ENCODE assay signal across 9 cellular contexts in genomic region chr15:43186003-43186353, GRCh38. TPM values are rescaled to one million over a fixed set of nuclear protein-coding genes. Genes with fewer than 3 reads are reported as not detected.
DNase-seq lines count a peak whose midpoint lies in the region; ATAC-seq and TF ChIP-seq lines count a peak whose summit lies in the region.
"Had no signal": no experiment of that assay in that cellular context is flagged by ENCODE, and none has a peak within 500 bp of the region (broad histone marks: within the 10 kb centered on the region; RNA-seq: fewer than 3 reads in every experiment).

No MANE protein-coding gene starts in this region.

- TF ChIP-seq CTCF in HL-60 (IDR thresholded peaks at IDR 0.05; ENCODE audit: insufficient read depth, low read length) (no peak), stomach (IDR thresholded peaks at IDR 0.05) (no peak)

- H3K36me3 ChIP-seq in ACC112 (ENCODE audit: insufficient read depth, low read length), result 0 out of 2 replicates have a peak, but pooled peaks cover 7% of the 10 kb centered on the region
- peaks cover 21 to 40% (median 30%) of the 10 kb centered on the region in 4 donors for H3K36me3 ChIP-seq in stomach

- ATAC-seq in GM21717 (IDR thresholded peaks at IDR 0.05; ENCODE audit: unreplicated experiment), result no peak

- TF ChIP-seq POLR2A in stomach (IDR thresholded peaks at IDR 0.05), result no peak

- H3K4me1 ChIP-seq in ACC112 (ENCODE audit: control insufficient read depth, insufficient read depth, low read length, unreplicated experiment) (no peaks in the 10 kb centered on the region), stomach (peaks cover 26 to 79% (median 45%) of the 10 kb centered on the region in 4 donors)

- H3K27me3 ChIP-seq in ACC112 (ENCODE audit: insufficient read depth, low read length) (no peaks in the 10 kb centered on the region), HL-60 (ENCODE audit: insufficient read depth, poor library complexity, severe bottlenecking) (no peaks in the 10 kb centered on the region), stomach (no peaks in the 10 kb centered on the region)

- intact Hi-C loops in stomach (cut with DNase I; ENCODE audit: low total_unique reads), result no loop called here

- H3K79me2 ChIP-seq in ACC112 (ENCODE audit: control insufficient read depth, insufficient read depth, low read length, unreplicated experiment), result peaks cover 4% of the 10 kb centered on the region

- H3K27ac ChIP-seq in ACC112 (ENCODE audit: low read depth, low read length) (no peak overlapping the region), HL-60 (replicated peaks) (peak overlapping the region; percentile 83), angular gyrus (ENCODE audit: low read depth, low read length) (peak overlapping the region; percentile 79), stomach (peak overlapping the region; percentile 94 to 98 (median 97))

- H3K9me3 ChIP-seq in stomach, result no peaks in the 10 kb centered on the region

- WGBS in stomach, 5 donors, result 1 to 6% (median 2%) methylated on average over 12 to 13 of the region's 13 CpGs

- H3K4me3 ChIP-seq in ACC112 (ENCODE audit: low read depth, low read length) (peak overlapping the region; percentile 91), HL-60 (replicated peaks; ENCODE audit: insufficient read depth, low read length) (peak overlapping the region; percentile 88), stomach (peak overlapping the region; percentile 71 to 93 (median 82))

- TF ChIP-seq EP300 in stomach (IDR thresholded peaks at IDR 0.05), result no peak

- DNase-seq in GM19238 (ENCODE audit: insufficient read length, low spot score) (peak; percentile 32), HL-60 (ENCODE audit: low read depth in 1 of 2, low spot score in 1 of 2) (peak in 1 of 2 experiments; percentile 45), inferior parietal cortex (ENCODE audit: extremely low spot score) (peak; percentile 32), stomach (no peak), SIG-M5 treated with dmso at 0.1 percent for 504 hours (lab: John Stamatoyannopoulos, UW; ENCODE audit: unreplicated experiment) (no peak)

- peak overlapping the region; percentile 58 for H2AFZ ChIP-seq in ACC112 (ENCODE audit: low read length, unreplicated experiment)

RNA-seq across cellular contexts. Expression of gene CCNDBP1, which starts 0.8 kb away (rescaled TPM):
- 10 to 100 TPM; 41.1 to 81.7 (median 46.1) TPM for total RNA-seq in stomach
- polyA plus RNA-seq in stomach, result 100 to 1,000 TPM in 1 of 3 donors, 10 to 100 TPM in 2; 47.2 to 136 (median 58.3) TPM

RNA-seq across cellular contexts. Expression of gene EPB42, which starts 34.8 kb away (rescaled TPM):
- total RNA-seq in stomach, result 1 to 10 TPM in 1 of 5 donors, not detected in 4; 1.3 TPM
- not detected for polyA plus RNA-seq in stomach
- total RNA-seq: pulmonary artery endothelial cell had no signal

RNA-seq across cellular contexts. Expression of gene TMEM62, which starts 52.6 kb away (rescaled TPM):
- total RNA-seq in stomach, result 10 to 100 TPM; 13.6 to 92.0 (median 65.3) TPM
- polyA plus RNA-seq in stomach, result 10 to 100 TPM in 1 of 3 donors, 1 to 10 TPM in 2; 5.5 to 16.6 (median 7.8) TPM

Comparison
In these comparisons a context has a peak if more than half of its experiments do, and no peak if none do; other contexts are left out.
1. DNase-seq: peak in GM19238 (single experiment) and inferior parietal cortex (single experiment); none in stomach (single experiment) and SIG-M5 treated with dmso at 0.1 percent for 504 hours (single experiment).
2. Peak in every context shown above with its lines, with median percentiles within 50 percentile points of each other: H3K4me3 ChIP-seq.